12 cellular contexts compared by ENCODE assay signal in the genomic region with DNA sequence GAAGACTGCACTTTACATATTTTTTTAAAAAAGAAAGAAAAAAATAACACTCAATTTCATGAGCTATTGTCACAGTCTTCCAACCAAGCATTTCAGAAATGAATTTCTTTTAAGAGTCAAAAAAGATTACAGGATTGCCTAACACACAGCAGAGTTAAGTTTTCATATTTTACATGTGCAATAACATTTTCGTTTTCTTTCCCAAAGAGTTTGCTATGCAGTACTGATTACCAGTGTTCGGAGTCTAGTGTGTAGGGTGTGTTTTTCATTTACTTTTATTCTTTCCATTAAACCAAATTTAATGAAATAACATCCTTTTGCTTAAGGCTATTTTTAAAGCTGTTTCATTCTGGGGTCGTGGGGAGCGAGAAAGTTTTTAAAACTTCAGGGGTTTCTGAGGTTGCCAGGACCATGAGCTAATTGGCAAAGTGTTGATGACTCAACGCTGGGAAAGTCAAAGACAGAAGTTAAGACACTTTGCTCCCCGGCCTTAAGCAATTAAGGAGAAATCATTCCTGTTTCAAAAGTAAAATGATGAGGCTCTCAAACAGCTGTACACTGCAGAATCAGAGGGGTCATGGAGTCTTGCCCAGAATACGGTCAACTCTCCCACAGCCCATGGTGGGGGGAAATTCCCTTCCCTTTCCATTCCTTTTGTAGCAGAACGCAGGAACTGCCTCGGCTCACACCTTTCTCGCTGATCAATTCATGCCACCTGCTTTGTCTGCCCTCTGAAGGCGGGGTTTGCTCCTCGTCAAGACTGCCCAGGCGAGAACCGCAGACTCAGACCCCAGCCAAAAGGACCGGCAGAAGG. TPM values are rescaled to one million over a fixed set of nuclear protein-coding genes. Genes with fewer than 3 reads are reported as not detected.
DNase-seq lines count a peak whose midpoint lies in the region; ATAC-seq, FAIRE-seq and TF ChIP-seq lines count a peak whose summit lies in the region.
"Had no signal": no experiment of that assay in that cellular context is flagged by ENCODE, and none has a peak within 500 bp of the region (broad histone marks: within the 10 kb centered on the region; RNA-seq: fewer than 3 reads in every experiment).

No MANE protein-coding gene starts in this region.

- H3K79me2 ChIP-seq in HepG2 (ENCODE audit: insufficient read depth, low read length), result no peaks in the 10 kb centered on the region

- TF ChIP-seq EP300 in HepG2 (IDR thresholded peaks at IDR 0.05; ENCODE audit: low read depth in 2 of 2, low read length in 2 of 2), result no peak
- TF ChIP-seq EP300 in HepG2 (CRISPR knock-in tag; IDR thresholded peaks at IDR 0.05; ENCODE audit: borderline replicate concordance), result no peak

- peak; percentile 58 to 69 for ATAC-seq in left cardiac atrium
- no peak for ATAC-seq in GM21825 (IDR thresholded peaks at IDR 0.05; ENCODE audit: unreplicated experiment)
- ATAC-seq in HepG2, result no peak
- ATAC-seq: stimulated activated naive CD8-positive, alpha-beta T cell treated with anti-CD3 and anti-CD28 coated beads, Interleukin-15, amount 100 ng/mL, for 72 hours had no signal

- H3K36me3 ChIP-seq in adipocyte (ENCODE audit: control insufficient read depth, insufficient read depth, low read length, severe bottlenecking), result no peaks in the 10 kb centered on the region
- H3K36me3 ChIP-seq in HepG2 (replicated peaks in 1 of 2; ENCODE audit: control insufficient read depth in 1 of 2, insufficient read depth in 2 of 2, low read length in 2 of 2), result no peaks in the 10 kb centered on the region
- no peaks in the 10 kb centered on the region for H3K36me3 ChIP-seq in BE2C

- DNase-seq in GM04503 (ENCODE audit: low read depth) (peak; percentile 35), adipocyte (ENCODE audit: low read depth) (peak; percentile 87), left cardiac atrium (peak; percentile 31), skeletal muscle cell (ENCODE audit: low read depth) (peak; percentile 36), T-helper 2 cell (no peak), HepG2 (ENCODE audit: low spot score) (no peak), BE2C (no peak)
- DNase-seq: activated CD4-positive, CD25-positive, alpha-beta regulatory T cell; natural killer cell; NCI-H187 treated with DMSO at 0.1 percent for 48 hours; stimulated activated naive CD8-positive, alpha-beta T cell treated with anti-CD3 and anti-CD28 coated beads, Interleukin-15, amount 100 ng/mL, for 72 hours had no signal

- TF ChIP-seq RAD21 in HepG2 (CRISPR knock-in tag; IDR thresholded peaks at IDR 0.05), result no peak

- no peaks in the 10 kb centered on the region for H4K20me1 ChIP-seq in HepG2 (ENCODE audit: insufficient read depth, low read length)

- peak overlapping the region; percentile 60 for H3K4me3 ChIP-seq in adipocyte (ENCODE audit: low read length)
- no peak overlapping the region for H3K4me3 ChIP-seq in skeletal muscle cell (ENCODE audit: low read depth, low read length)
- H3K4me3 ChIP-seq in HepG2 (replicated peaks in 1 of 3; ENCODE audit: insufficient read depth in 1 of 3, low read depth in 2 of 3, low read length in 3 of 3), result no peak overlapping the region
- H3K4me3 ChIP-seq in BE2C (ENCODE audit: low read depth, low read length), result no peak overlapping the region

- no peaks in the 10 kb centered on the region for H3K9me3 ChIP-seq in adipocyte (ENCODE audit: control insufficient read depth, low read length)
- no peaks in the 10 kb centered on the region for H3K9me3 ChIP-seq in HepG2 (ENCODE audit: low read length)
- H3K9me3 ChIP-seq in BE2C, result no peaks in the 10 kb centered on the region

- H3K4me1 ChIP-seq in adipocyte (ENCODE audit: control insufficient read depth, insufficient read depth, low read length), result peaks cover 63% of the 10 kb centered on the region
- peaks cover 6% of the 10 kb centered on the region for H3K4me1 ChIP-seq in HepG2 (ENCODE audit: insufficient read depth, low read length)
- H3K4me1 ChIP-seq in BE2C, result no peaks in the 10 kb centered on the region

- no peak overlapping the region for H3K27ac ChIP-seq in HepG2 (ENCODE audit: extremely low read length, insufficient read depth, low read length)

- POLR2A ChIA-PET in HepG2 (lab: Yijun Ruan, JAX), result no interaction called here

- 51% methylated on average over 15 of the region's 15 CpGs for WGBS in HepG2 (ENCODE audit: low lambda C conversion rate)

- no peak for TF ChIP-seq CTCF in HepG2 (CRISPR knock-in tag; IDR thresholded peaks at IDR 0.05)
- no peak for TF ChIP-seq CTCF in BE2C (IDR thresholded peaks at IDR 0.05; ENCODE audit: low read depth, low read length)

- no peak overlapping the region for H3K4me2 ChIP-seq in HepG2 (ENCODE audit: low read depth, low read length)

- H2AFZ ChIP-seq in HepG2 (ENCODE audit: low read length), result no peak overlapping the region

- H3K27me3 ChIP-seq in adipocyte (replicated peaks; ENCODE audit: control insufficient read depth, insufficient read depth, low read length), result no peaks in the 10 kb centered on the region
- H3K27me3 ChIP-seq in HepG2 (ENCODE audit: control insufficient read depth in 1 of 2, insufficient read depth in 2 of 2, low read length in 2 of 2), result peaks cover 2 to 33% of the 10 kb centered on the region in 2 experiments; a peak in 4 of 5 replicates
- peaks cover 13% of the 10 kb centered on the region for H3K27me3 ChIP-seq in BE2C

- FAIRE-seq in HepG2 (lab: Jason Lieb, UNC), result no peak

- intact Hi-C loops in left cardiac atrium (cut with DNase I) (no loop called here), HepG2 (cut with micrococcal nuclease; ENCODE audit: unreplicated experiment) (no loop called here)

- H3K9ac ChIP-seq in adipocyte (ENCODE audit: low read length) (peak overlapping the region; percentile 76), HepG2 (ENCODE audit: insufficient read depth, low read depth, low read length) (no peak overlapping the region)

- in situ Hi-C loops in HepG2 (cut with HindIII; ENCODE audit: extremely low pct_ligation_motif_present, low pct_unique_long_range_greater_than_20kb), result no loop called here

- no TSS peak for BruUV-seq in HepG2 (replicated peaks; lab: Mats Ljungman, UMichigan)

- CTCF ChIA-PET in HepG2 (lab: Yijun Ruan, JAX; ENCODE audit: low intra/inter-chr PET ratio, low total read pairs), result no interaction called here

- no peak for TF ChIP-seq POLR2A in HepG2 (IDR thresholded peaks at IDR 0.05; ENCODE audit: insufficient read depth in 1 of 2, low read depth in 2 of 2, low read length in 2 of 2)

TF ChIP-seq in HepG2, 621 proteins besides CTCF, POLR2A, EP300 and RAD21 (continues in another document):
- TF ChIP-seq ZNF446 (CRISPR knock-in tag; IDR thresholded peaks at IDR 0.05) (no peak), TBP (CRISPR knock-in tag; IDR thresholded peaks at IDR 0.05) (no peak)
- TF ChIP-seq, protein P1, sequence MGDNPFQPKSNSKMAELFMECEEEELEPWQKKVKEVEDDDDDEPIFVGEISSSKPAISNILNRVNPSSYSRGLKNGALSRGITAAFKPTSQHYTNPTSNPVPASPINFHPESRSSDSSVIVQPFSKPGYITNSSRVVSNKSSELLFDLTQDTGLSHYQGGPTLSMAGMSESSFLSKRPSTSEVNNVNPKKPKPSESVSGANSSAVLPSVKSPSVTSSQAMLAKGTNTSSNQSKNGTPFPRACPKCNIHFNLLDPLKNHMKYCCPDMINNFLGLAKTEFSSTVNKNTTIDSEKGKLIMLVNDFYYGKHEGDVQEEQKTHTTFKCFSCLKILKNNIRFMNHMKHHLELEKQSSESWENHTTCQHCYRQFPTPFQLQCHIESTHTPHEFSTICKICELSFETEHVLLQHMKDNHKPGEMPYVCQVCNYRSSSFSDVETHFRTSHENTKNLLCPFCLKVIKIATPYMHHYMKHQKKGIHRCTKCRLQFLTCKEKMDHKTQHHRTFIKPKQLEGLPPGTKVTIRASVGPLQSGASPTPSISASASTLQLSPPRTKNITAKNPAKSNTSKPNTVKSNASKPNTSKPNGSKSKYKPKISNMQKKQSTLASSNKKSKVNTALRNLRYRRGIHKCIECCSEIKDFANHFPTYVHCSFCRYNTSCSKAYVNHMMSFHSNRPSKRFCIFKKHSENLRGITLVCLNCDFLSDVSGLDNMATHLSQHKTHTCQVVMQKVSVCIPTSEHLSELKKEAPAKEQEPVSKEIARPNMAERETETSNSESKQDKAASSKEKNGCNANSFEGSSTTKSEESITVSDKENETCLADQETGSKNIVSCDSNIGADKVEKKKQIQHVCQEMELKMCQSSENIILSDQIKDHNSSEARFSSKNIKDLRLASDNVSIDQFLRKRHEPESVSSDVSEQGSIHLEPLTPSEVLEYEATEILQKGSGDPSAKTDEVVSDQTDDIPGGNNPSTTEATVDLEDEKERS (CRISPR knock-in tag; IDR thresholded peaks at IDR 0.05), result no peak

RNA-seq across cellular contexts. Expression of a gene that starts 53.0 kb away (rescaled TPM):
- total RNA-seq in left cardiac atrium (10 to 100 TPM; 12.8 to 13.1 TPM), HepG2 (2016; rRNA removed; fragmentation: Illumina TruSeq; extraction: Trizol) (not detected in 2 replicates)
- not detected in 2 replicates for total RNA-seq in HepG2 (2016; cell fraction: cytosol; rRNA removed; fragmentation: Illumina TruSeq; extraction: Trizol; ENCODE audit: low read depth)
- 0.02 TPM in 1 of 2 replicates, not detected in the other for total RNA-seq in HepG2 (2016; cell fraction: insoluble cytoplasmic fraction; rRNA removed; fragmentation: Illumina TruSeq; extraction: Trizol)
- total RNA-seq in HepG2 (2016; cell fraction: membrane; rRNA removed; fragmentation: Illumina TruSeq; extraction: Trizol), result not detected in 2 replicates
- not detected in 2 replicates for total RNA-seq in HepG2 (2016; cell fraction: nucleus; rRNA removed; fragmentation: Illumina TruSeq; extraction: Trizol)
- 0.01 and 0.09 TPM in 2 replicates for polyA plus RNA-seq in HepG2 (2011; rRNA removed)
- polyA plus RNA-seq in HepG2 (2011; cell fraction: cytosol; rRNA removed), result 0.01 and 0.03 TPM in 2 replicates
- 0.03 and 0.05 TPM in 2 replicates for polyA plus RNA-seq in HepG2 (2011; cell fraction: nucleus; rRNA removed)
- 0.03 and 0.04 TPM in 2 replicates for polyA plus RNA-seq in HepG2 (2012)
- not detected in 2 replicates for polyA plus RNA-seq in HepG2 (2016; cell fraction: cytosol; fragmentation: Illumina TruSeq; extraction: Trizol; ENCODE audit: low read depth)
- polyA plus RNA-seq in HepG2 (2016; cell fraction: insoluble cytoplasmic fraction; fragmentation: Illumina TruSeq; extraction: Trizol; ENCODE audit: low read depth), result not detected in 2 replicates
- polyA plus RNA-seq in HepG2 (2016; cell fraction: membrane; fragmentation: Illumina TruSeq; extraction: Trizol; ENCODE audit: low read depth), result not detected in 2 replicates
- polyA plus RNA-seq in HepG2 (2016; cell fraction: nucleus; fragmentation: Illumina TruSeq; extraction: Trizol; ENCODE audit: insufficient read depth, low read depth), result 0.11 TPM in 1 of 2 replicates, not detected in the other
- polyA minus RNA-seq in HepG2 (2011; rRNA and poly(A)+ RNA removed; ENCODE audit: low replicate concordance), result 0.44 and 10.0 TPM in 2 replicates
- polyA minus RNA-seq in HepG2 (2011; cell fraction: cytosol; rRNA and poly(A)+ RNA removed), result not detected in 2 replicates
- under 0.01 and 0.13 TPM in 2 replicates for polyA minus RNA-seq in HepG2 (2011; cell fraction: nucleus; rRNA and poly(A)+ RNA removed)
- 0.46 TPM for polyA plus RNA-seq in BE2C (2012; ENCODE audit: insufficient read depth, insufficient read length, low read depth)

Comparison
In these comparisons a context has a peak if more than half of its experiments do, and no peak if none do; other contexts are left out.
1. DNase-seq: peak in GM04503 (single experiment), adipocyte (single experiment), left cardiac atrium (single experiment) and skeletal muscle cell (single experiment); none in T-helper 2 cell (0 of 5), HepG2 (single experiment) and BE2C (single experiment).
2. ATAC-seq: peak in left cardiac atrium (2 of 2); none in GM21825 (single experiment) and HepG2 (single experiment).
3. RNA of a gene that starts 53.0 kb away (total RNA-seq): 12.8 to 13.1 TPM in left cardiac atrium; 0.02 TPM in HepG2; every median in the first group is over 10 times any median in the second.